Comparison of ENCODE assay signal across 8 cellular contexts in genomic region chr7:16345979-16346958, GRCh38.
DNase-seq lines count a peak whose midpoint lies in the region; ATAC-seq, FAIRE-seq and TF ChIP-seq lines count a peak whose summit lies in the region.

No MANE protein-coding gene starts in this region.

- CTCF ChIA-PET in A549 (lab: Yijun Ruan, JAX), result interaction anchor here (0.8 to 1.3 kb wide), 3 partner anchors 11 to 173 kb away, joined by 3 read pairs; no protein-coding TSS in a partner anchor

- peak in 1 of 2 experiments; percentile 8 for DNase-seq in A549 (ENCODE audit: low read depth in 1 of 2, low spot score in 1 of 2)
- DNase-seq in epithelial cell of prostate (ENCODE audit: low read depth, low spot score), result peak; percentile 54
- no peak for DNase-seq in NCI-H748 (lab: John Stamatoyannopoulos, UW; ENCODE audit: unreplicated experiment)
- no peak for DNase-seq in activated naive CD4-positive, alpha-beta T cell treated with Interleukin-2 at 50 U/mL for 16 hours
- no peak for DNase-seq in activated T-helper 2 cell treated with anti-CD3 and anti-CD28 coated beads, Interferon-gamma antibody, Interleukin-2, Interleukin-4, amounts not matched to agents 10 μg/mL and 5 μg/mL and 100 μg/mL, durations not matched to agents 14 hours and 24 hours and 36 hours (ENCODE audit: low spot score)
- no peak for DNase-seq in DMS79 (lab: John Stamatoyannopoulos, UW)

- no peak overlapping the region for H3K4me3 ChIP-seq in A549

- H3K27ac Mint-ChIP-seq in activated T-helper 2 cell treated with anti-CD3 and anti-CD28 coated beads, Interferon-gamma antibody, Interleukin-2, Interleukin-4, amounts not matched to agents 10 μg/mL and 5 μg/mL and 100 μg/mL, durations not matched to agents 14 hours and 24 hours and 36 hours, result no peak overlapping the region

- no peak for TF ChIP-seq CTCF in A549 (IDR thresholded peaks at IDR 0.05)

- H3K4me1 Mint-ChIP-seq in activated T-helper 2 cell treated with anti-CD3 and anti-CD28 coated beads, Interferon-gamma antibody, Interleukin-2, Interleukin-4, amounts not matched to agents 10 μg/mL and 5 μg/mL and 100 μg/mL, durations not matched to agents 14 hours and 24 hours and 36 hours (ENCODE audit: low read depth), result no peaks in the 10 kb centered on the region

- TF ChIP-seq RAD21 in A549 (conservative IDR thresholded peaks at IDR 0.05 in 1 of 2, IDR thresholded peaks at IDR 0.05 in 1 of 2) (no peak), Ishikawa (IDR thresholded peaks at IDR 0.05; ENCODE audit: low read depth) (peak; percentile 5; the same call in 1 of the 2 replicates)

- intact Hi-C loops in activated T-helper 2 cell treated with anti-CD3 and anti-CD28 coated beads, Interferon-gamma antibody, Interleukin-2, Interleukin-4, amounts not matched to agents 10 μg/mL and 5 μg/mL and 100 μg/mL, durations not matched to agents 14 hours and 24 hours and 36 hours (cut with micrococcal nuclease), result no loop called here

- H3K4me2 ChIP-seq in A549, result no peak overlapping the region

- FAIRE-seq in A549 (lab: Jason Lieb, UNC), result peak; percentile 13

- H3K4me3 Mint-ChIP-seq in activated T-helper 2 cell treated with anti-CD3 and anti-CD28 coated beads, Interferon-gamma antibody, Interleukin-2, Interleukin-4, amounts not matched to agents 10 μg/mL and 5 μg/mL and 100 μg/mL, durations not matched to agents 14 hours and 24 hours and 36 hours (ENCODE audit: low read depth), result no peak overlapping the region

- H3K4me1 ChIP-seq in A549, result no peaks in the 10 kb centered on the region

- POLR2A ChIA-PET in A549 (lab: Yijun Ruan, JAX), result interaction anchor here (1.2 kb wide), 1 partner anchor 74 kb away, joined by 8 read pairs; the partner anchor contains the start of gene CRPPA

- H3K27me3 Mint-ChIP-seq in activated T-helper 2 cell treated with anti-CD3 and anti-CD28 coated beads, Interferon-gamma antibody, Interleukin-2, Interleukin-4, amounts not matched to agents 10 μg/mL and 5 μg/mL and 100 μg/mL, durations not matched to agents 14 hours and 24 hours and 36 hours (ENCODE audit: low read depth), result no peaks in the 10 kb centered on the region

- no peak for TF ChIP-seq POLR2A in A549 (IDR thresholded peaks at IDR 0.05; ENCODE audit: low read length)

- H3K27ac ChIP-seq in A549 (no peak overlapping the region), epithelial cell of prostate (peak overlapping the region; percentile 60)

- no peaks in the 10 kb centered on the region for H3K9me3 ChIP-seq in A549

- no peaks in the 10 kb centered on the region for H3K36me3 Mint-ChIP-seq in activated T-helper 2 cell treated with anti-CD3 and anti-CD28 coated beads, Interferon-gamma antibody, Interleukin-2, Interleukin-4, amounts not matched to agents 10 μg/mL and 5 μg/mL and 100 μg/mL, durations not matched to agents 14 hours and 24 hours and 36 hours (ENCODE audit: low read depth)

- ATAC-seq in A549, result peak; percentile 38 to 59; a peak in 2 of 6 replicates
- peak; percentile 50 for ATAC-seq in GM19463 (IDR thresholded peaks at IDR 0.05; ENCODE audit: unreplicated experiment)

- WGBS in A549 (ENCODE audit: missing lambda C conversion rate), result 29% methylated on average over 5 of the region's 5 CpGs

- H3K9me3 Mint-ChIP-seq in activated T-helper 2 cell treated with anti-CD3 and anti-CD28 coated beads, Interferon-gamma antibody, Interleukin-2, Interleukin-4, amounts not matched to agents 10 μg/mL and 5 μg/mL and 100 μg/mL, durations not matched to agents 14 hours and 24 hours and 36 hours, result peaks cover 10% of the 10 kb centered on the region

- TF ChIP-seq EP300 in A549 (IDR thresholded peaks at IDR 0.05), result no peak
- TF ChIP-seq EP300 in Ishikawa (IDR thresholded peaks at IDR 0.05; ENCODE audit: borderline replicate concordance), result peak; percentile 55; the same call in 1 of the 2 replicates

TF ChIP-seq in A549, 52 proteins besides CTCF, POLR2A, EP300 and RAD21 (continues in another document):
- no peak for TF ChIP-seq JUN (IDR thresholded peaks at IDR 0.05)
- no peak for TF ChIP-seq ZFP36 (IDR thresholded peaks at IDR 0.05; ENCODE audit: borderline replicate concordance, partially characterized antibody)
- TF ChIP-seq EHMT2 (IDR thresholded peaks at IDR 0.05; ENCODE audit: low read depth), result no peak
- TF ChIP-seq HEYL (CRISPR knock-in tag; IDR thresholded peaks at IDR 0.05), result no peak
- no peak for TF ChIP-seq HES2 (IDR thresholded peaks at IDR 0.05)
- TF ChIP-seq KDM1A (IDR thresholded peaks at IDR 0.05; ENCODE audit: low read depth), result no peak
- no peak for TF ChIP-seq PHF8 (IDR thresholded peaks at IDR 0.05; ENCODE audit: borderline replicate concordance, low read depth)
- TF ChIP-seq JUNB (IDR thresholded peaks at IDR 0.05), result no peak
- TF ChIP-seq REST (IDR thresholded peaks at IDR 0.05), result no peak
- TF ChIP-seq CBX8 (IDR thresholded peaks at IDR 0.05), result no peak
- no peak for TF ChIP-seq CEBPB (IDR thresholded peaks at IDR 0.05)

TF ChIP-seq in Ishikawa, 13 proteins besides CTCF, POLR2A, EP300 and RAD21:
- TF ChIP-seq MAX (IDR thresholded peaks at IDR 0.05) (peak; percentile 29; the same call in 1 of the 2 replicates), REST (IDR thresholded peaks at IDR 0.05; ENCODE audit: low read depth) (no peak), CREB1 (IDR thresholded peaks at IDR 0.05; ENCODE audit: low read depth) (no peak; the same call in 1 of the 2 replicates), TAF1 (IDR thresholded peaks at IDR 0.05; ENCODE audit: low read depth) (no peak), YY1 (IDR thresholded peaks at IDR 0.05; ENCODE audit: low read depth) (no peak), CEBPB (IDR thresholded peaks at IDR 0.05) (no peak), TCF12 (IDR thresholded peaks at IDR 0.05; ENCODE audit: low read depth) (peak; percentile 65; the same call in 1 of the 2 replicates), ZBTB7A (IDR thresholded peaks at IDR 0.05; ENCODE audit: low read depth) (no peak), TEAD4 (IDR thresholded peaks at IDR 0.05) (peak; percentile 83), FOXM1 (IDR thresholded peaks at IDR 0.05; ENCODE audit: borderline replicate concordance, low read depth) (peak; percentile 39; the same call in 1 of the 2 replicates), NFIC (IDR thresholded peaks at IDR 0.05) (peak; percentile 53; the same call in 1 of the 2 replicates), EGR1 (IDR thresholded peaks at IDR 0.05) (no peak), USF1 (IDR thresholded peaks at IDR 0.05) (no peak)
